In the genomic region with DNA sequence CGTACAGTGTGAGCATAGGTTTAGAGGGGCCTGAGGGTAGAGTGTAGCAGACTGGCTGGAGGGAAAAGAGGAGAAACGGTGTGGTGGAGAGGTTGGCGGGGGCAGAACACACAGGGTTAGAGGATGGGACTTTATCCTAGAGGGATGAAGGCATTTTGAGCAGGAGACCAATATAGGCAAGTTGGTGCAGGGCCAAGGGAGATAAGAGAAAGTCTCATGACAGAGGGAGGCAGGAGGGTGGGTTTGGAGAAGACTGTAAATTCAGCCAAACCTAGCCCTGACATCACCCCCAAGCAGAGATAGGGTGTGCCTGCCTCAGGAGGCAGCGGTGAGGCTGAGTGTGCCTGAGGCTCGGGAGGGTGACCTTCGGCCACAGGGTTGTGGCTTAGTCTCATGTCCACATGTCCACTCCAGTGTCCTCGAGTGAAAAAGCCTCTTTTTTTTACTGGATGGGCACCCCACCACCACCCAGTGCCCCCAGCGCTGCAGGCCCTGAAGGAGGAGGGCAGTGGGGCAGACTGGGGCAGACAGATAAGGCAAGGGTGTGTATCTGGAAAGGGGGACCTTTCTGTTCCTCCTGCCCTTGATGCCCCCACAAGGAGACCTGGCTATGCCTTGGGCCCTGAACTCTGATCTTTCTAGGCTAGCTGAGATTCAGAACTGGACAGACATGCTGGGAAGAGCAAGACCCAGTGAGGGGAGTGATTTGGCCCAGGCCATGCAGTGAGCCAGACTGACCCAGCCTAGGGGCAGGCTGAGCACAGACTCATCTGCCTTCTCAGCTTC, we compare ENCODE assay signal across 1 cellular context.
TF ChIP-seq lines count a peak whose summit lies in the region.

No MANE protein-coding gene starts in this region.

TF ChIP-seq in K562, 482 proteins besides CTCF, POLR2A, EP300 and RAD21 (continued from another document and continues in another):
- TF ChIP-seq, protein P1, sequence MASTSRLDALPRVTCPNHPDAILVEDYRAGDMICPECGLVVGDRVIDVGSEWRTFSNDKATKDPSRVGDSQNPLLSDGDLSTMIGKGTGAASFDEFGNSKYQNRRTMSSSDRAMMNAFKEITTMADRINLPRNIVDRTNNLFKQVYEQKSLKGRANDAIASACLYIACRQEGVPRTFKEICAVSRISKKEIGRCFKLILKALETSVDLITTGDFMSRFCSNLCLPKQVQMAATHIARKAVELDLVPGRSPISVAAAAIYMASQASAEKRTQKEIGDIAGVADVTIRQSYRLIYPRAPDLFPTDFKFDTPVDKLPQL (IDR thresholded peaks at IDR 0.05; ENCODE audit: extremely low read depth, insufficient read length): no peak
- TF ChIP-seq, protein P2, sequence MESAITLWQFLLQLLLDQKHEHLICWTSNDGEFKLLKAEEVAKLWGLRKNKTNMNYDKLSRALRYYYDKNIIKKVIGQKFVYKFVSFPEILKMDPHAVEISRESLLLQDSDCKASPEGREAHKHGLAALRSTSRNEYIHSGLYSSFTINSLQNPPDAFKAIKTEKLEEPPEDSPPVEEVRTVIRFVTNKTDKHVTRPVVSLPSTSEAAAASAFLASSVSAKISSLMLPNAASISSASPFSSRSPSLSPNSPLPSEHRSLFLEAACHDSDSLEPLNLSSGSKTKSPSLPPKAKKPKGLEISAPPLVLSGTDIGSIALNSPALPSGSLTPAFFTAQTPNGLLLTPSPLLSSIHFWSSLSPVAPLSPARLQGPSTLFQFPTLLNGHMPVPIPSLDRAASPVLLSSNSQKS (CRISPR knock-in tag; IDR thresholded peaks at IDR 0.05): no peak
- no peak for TF ChIP-seq FIP1L1 (IDR thresholded peaks at IDR 0.05; ENCODE audit: low read depth, low read length, poor library complexity, severe bottlenecking)
- TF ChIP-seq SPI1 (IDR thresholded peaks at IDR 0.05; ENCODE audit: borderline replicate concordance, low read depth, low read length): no peak
- TF ChIP-seq HDAC1 (IDR thresholded peaks at IDR 0.05): no peak
- TF ChIP-seq CAMTA2 (CRISPR knock-in tag; conservative IDR thresholded peaks at IDR 0.05): no peak
- TF ChIP-seq FOXM1 (IDR thresholded peaks at IDR 0.05; ENCODE audit: low read depth): no peak
- no peak for TF ChIP-seq FOXM1 (CRISPR knock-in tag; IDR thresholded peaks at IDR 0.05; ENCODE audit: low read depth)
- TF ChIP-seq ZNF436 (CRISPR knock-in tag; IDR thresholded peaks at IDR 0.05): no peak
- no peak for TF ChIP-seq ADNP (tag; IDR thresholded peaks at IDR 0.05)
- TF ChIP-seq PHF8 (IDR thresholded peaks at IDR 0.05; ENCODE audit: borderline replicate concordance, low read length): no peak
- no peak for TF ChIP-seq ZNF696 (CRISPR knock-in tag; conservative IDR thresholded peaks at IDR 0.05)
- no peak for TF ChIP-seq ZNF347 (CRISPR knock-in tag; IDR thresholded peaks at IDR 0.05; ENCODE audit: low read depth)
- no peak for TF ChIP-seq XRCC4 (IDR thresholded peaks at IDR 0.05; ENCODE audit: extremely low read depth, insufficient read depth, insufficient read length)
- TF ChIP-seq, protein P3, sequence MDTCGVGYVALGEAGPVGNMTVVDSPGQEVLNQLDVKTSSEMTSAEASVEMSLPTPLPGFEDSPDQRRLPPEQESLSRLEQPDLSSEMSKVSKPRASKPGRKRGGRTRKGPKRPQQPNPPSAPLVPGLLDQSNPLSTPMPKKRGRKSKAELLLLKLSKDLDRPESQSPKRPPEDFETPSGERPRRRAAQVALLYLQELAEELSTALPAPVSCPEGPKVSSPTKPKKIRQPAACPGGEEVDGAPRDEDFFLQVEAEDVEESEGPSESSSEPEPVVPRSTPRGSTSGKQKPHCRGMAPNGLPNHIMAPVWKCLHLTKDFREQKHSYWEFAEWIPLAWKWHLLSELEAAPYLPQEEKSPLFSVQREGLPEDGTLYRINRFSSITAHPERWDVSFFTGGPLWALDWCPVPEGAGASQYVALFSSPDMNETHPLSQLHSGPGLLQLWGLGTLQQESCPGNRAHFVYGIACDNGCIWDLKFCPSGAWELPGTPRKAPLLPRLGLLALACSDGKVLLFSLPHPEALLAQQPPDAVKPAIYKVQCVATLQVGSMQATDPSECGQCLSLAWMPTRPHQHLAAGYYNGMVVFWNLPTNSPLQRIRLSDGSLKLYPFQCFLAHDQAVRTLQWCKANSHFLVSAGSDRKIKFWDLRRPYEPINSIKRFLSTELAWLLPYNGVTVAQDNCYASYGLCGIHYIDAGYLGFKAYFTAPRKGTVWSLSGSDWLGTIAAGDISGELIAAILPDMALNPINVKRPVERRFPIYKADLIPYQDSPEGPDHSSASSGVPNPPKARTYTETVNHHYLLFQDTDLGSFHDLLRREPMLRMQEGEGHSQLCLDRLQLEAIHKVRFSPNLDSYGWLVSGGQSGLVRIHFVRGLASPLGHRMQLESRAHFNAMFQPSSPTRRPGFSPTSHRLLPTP (IDR thresholded peaks at IDR 0.05; ENCODE audit: borderline replicate concordance, extremely low read depth, insufficient read length): no peak
- no peak for TF ChIP-seq ZNF282 (CRISPR knock-in tag; IDR thresholded peaks at IDR 0.05)
- no peak for TF ChIP-seq RHOXF2B (CRISPR knock-in tag; conservative IDR thresholded peaks at IDR 0.05)
- no peak for TF ChIP-seq CCNT2 (IDR thresholded peaks at IDR 0.05; ENCODE audit: borderline replicate concordance, extremely low read depth, insufficient read length, low read depth, low read length)
- no peak for TF ChIP-seq ZNF23 (CRISPR knock-in tag; IDR thresholded peaks at IDR 0.05)
- no peak for TF ChIP-seq ZNF644 (tag; IDR thresholded peaks at IDR 0.05; ENCODE audit: low read depth)
- TF ChIP-seq, protein P4, sequence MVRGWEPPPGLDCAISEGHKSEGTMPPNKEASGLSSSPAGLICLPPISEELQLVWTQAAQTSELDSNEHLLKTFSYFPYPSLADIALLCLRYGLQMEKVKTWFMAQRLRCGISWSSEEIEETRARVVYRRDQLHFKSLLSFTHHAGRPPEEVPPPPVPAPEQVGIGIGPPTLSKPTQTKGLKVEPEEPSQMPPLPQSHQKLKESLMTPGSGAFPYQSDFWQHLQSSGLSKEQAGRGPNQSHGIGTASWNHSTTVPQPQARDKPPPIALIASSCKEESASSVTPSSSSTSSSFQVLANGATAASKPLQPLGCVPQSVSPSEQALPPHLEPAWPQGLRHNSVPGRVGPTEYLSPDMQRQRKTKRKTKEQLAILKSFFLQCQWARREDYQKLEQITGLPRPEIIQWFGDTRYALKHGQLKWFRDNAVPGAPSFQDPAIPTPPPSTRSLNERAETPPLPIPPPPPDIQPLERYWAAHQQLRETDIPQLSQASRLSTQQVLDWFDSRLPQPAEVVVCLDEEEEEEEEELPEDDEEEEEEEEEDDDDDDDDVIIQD (CRISPR knock-in tag; IDR thresholded peaks at IDR 0.05): no peak
- peak; percentile 28; the same call in 1 of the 2 replicates for TF ChIP-seq MYNN (IDR thresholded peaks at IDR 0.05)
- TF ChIP-seq MYNN (CRISPR knock-in tag; IDR thresholded peaks at IDR 0.05): no peak
- TF ChIP-seq CHCHD3 (CRISPR knock-in tag; IDR thresholded peaks at IDR 0.05): no peak
- TF ChIP-seq POLR2H (tag; IDR thresholded peaks at IDR 0.05; ENCODE audit: low read depth): no peak
- TF ChIP-seq ZNF589 (CRISPR knock-in tag; IDR thresholded peaks at IDR 0.05; ENCODE audit: low read depth): no peak
- TF ChIP-seq, protein P5, sequence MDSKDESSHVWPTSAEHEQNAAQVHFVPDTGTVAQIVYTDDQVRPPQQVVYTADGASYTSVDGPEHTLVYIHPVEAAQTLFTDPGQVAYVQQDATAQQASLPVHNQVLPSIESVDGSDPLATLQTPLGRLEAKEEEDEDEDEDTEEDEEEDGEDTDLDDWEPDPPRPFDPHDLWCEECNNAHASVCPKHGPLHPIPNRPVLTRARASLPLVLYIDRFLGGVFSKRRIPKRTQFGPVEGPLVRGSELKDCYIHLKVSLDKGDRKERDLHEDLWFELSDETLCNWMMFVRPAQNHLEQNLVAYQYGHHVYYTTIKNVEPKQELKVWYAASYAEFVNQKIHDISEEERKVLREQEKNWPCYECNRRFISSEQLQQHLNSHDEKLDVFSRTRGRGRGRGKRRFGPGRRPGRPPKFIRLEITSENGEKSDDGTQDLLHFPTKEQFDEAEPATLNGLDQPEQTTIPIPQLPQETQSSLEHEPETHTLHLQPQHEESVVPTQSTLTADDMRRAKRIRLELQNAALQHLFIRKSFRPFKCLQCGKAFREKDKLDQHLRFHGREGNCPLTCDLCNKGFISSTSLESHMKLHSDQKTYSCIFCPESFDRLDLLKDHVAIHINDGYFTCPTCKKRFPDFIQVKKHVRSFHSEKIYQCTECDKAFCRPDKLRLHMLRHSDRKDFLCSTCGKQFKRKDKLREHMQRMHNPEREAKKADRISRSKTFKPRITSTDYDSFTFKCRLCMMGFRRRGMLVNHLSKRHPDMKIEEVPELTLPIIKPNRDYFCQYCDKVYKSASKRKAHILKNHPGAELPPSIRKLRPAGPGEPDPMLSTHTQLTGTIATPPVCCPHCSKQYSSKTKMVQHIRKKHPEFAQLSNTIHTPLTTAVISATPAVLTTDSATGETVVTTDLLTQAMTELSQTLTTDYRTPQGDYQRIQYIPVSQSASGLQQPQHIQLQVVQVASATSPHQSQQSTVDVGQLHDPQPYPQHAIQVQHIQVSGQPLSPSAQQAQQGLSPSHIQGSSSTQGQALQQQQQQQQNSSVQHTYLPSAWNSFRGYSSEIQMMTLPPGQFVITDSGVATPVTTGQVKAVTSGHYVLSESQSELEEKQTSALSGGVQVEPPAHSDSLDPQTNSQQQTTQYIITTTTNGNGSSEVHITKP (IDR thresholded peaks at IDR 0.05; ENCODE audit: partially characterized antibody): peak; percentile 67
- no peak for TF ChIP-seq MYBL2 (IDR thresholded peaks at IDR 0.05; ENCODE audit: low read depth)
- TF ChIP-seq MYBL2 (CRISPR knock-in tag; IDR thresholded peaks at IDR 0.05; ENCODE audit: borderline replicate concordance): no peak
- TF ChIP-seq KDM5B (IDR thresholded peaks at IDR 0.05; ENCODE audit: insufficient replicate concordance, low read depth, low read length): no peak
- no peak for TF ChIP-seq ETV6 (IDR thresholded peaks at IDR 0.05; ENCODE audit: borderline replicate concordance in 1 of 2, low read depth in 2 of 2, low read length in 1 of 2)
- no peak for TF ChIP-seq ETV6 (CRISPR knock-in tag; IDR thresholded peaks at IDR 0.05; ENCODE audit: borderline replicate concordance)
- no peak for TF ChIP-seq ZSCAN29 (IDR thresholded peaks at IDR 0.05)
- TF ChIP-seq, protein P6, sequence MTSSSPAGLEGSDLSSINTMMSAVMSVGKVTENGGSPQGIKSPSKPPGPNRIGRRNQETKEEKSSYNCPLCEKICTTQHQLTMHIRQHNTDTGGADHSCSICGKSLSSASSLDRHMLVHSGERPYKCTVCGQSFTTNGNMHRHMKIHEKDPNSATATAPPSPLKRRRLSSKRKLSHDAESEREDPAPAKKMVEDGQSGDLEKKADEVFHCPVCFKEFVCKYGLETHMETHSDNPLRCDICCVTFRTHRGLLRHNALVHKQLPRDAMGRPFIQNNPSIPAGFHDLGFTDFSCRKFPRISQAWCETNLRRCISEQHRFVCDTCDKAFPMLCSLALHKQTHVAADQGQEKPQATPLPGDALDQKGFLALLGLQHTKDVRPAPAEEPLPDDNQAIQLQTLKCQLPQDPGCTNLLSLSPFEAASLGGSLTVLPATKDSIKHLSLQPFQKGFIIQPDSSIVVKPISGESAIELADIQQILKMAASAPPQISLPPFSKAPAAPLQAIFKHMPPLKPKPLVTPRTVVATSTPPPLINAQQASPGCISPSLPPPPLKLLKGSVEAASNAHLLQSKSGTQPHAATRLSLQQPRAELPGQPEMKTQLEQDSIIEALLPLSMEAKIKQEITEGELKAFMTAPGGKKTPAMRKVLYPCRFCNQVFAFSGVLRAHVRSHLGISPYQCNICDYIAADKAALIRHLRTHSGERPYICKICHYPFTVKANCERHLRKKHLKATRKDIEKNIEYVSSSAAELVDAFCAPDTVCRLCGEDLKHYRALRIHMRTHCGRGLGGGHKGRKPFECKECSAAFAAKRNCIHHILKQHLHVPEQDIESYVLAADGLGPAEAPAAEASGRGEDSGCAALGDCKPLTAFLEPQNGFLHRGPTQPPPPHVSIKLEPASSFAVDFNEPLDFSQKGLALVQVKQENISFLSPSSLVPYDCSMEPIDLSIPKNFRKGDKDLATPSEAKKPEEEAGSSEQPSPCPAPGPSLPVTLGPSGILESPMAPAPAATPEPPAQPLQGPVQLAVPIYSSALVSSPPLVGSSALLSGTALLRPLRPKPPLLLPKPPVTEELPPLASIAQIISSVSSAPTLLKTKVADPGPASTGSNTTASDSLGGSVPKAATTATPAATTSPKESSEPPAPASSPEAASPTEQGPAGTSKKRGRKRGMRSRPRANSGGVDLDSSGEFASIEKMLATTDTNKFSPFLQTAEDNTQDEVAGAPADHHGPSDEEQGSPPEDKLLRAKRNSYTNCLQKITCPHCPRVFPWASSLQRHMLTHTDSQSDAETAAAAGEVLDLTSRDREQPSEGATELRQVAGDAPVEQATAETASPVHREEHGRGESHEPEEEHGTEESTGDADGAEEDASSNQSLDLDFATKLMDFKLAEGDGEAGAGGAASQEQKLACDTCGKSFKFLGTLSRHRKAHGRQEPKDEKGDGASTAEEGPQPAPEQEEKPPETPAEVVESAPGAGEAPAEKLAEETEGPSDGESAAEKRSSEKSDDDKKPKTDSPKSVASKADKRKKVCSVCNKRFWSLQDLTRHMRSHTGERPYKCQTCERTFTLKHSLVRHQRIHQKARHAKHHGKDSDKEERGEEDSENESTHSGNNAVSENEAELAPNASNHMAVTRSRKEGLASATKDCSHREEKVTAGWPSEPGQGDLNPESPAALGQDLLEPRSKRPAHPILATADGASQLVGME (CRISPR knock-in tag; IDR thresholded peaks at IDR 0.05): no peak
- no peak for TF ChIP-seq GABPA (tag; conservative IDR thresholded peaks at IDR 0.05; ENCODE audit: low read depth)
- TF ChIP-seq, protein P7, sequence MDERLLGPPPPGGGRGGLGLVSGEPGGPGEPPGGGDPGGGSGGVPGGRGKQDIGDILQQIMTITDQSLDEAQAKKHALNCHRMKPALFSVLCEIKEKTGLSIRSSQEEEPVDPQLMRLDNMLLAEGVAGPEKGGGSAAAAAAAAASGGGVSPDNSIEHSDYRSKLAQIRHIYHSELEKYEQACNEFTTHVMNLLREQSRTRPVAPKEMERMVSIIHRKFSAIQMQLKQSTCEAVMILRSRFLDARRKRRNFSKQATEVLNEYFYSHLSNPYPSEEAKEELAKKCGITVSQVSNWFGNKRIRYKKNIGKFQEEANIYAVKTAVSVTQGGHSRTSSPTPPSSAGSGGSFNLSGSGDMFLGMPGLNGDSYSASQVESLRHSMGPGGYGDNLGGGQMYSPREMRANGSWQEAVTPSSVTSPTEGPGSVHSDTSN (CRISPR knock-in tag; IDR thresholded peaks at IDR 0.05; ENCODE audit: low read depth): no peak
- TF ChIP-seq, protein P7 (tag; conservative IDR thresholded peaks at IDR 0.05; ENCODE audit: low read depth): peak; percentile 40; the same call in 1 of the 2 replicates
- TF ChIP-seq, protein P8, sequence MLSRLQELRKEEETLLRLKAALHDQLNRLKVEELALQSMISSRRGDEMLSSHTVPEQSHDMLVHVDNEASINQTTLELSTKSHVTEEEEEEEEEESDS (CRISPR knock-in tag; IDR thresholded peaks at IDR 0.05): no peak
- no peak for TF ChIP-seq RFX1 (IDR thresholded peaks at IDR 0.05)
- no peak for TF ChIP-seq POLR3A (IDR thresholded peaks at IDR 0.05; ENCODE audit: borderline replicate concordance, extremely low read depth, insufficient read depth, insufficient read length)
